8 cellular contexts compared by ENCODE assay signal in genomic region chr18:35267809-35268208, GRCh38. TPM values are rescaled to one million over a fixed set of nuclear protein-coding genes. Genes with fewer than 3 reads are reported as not detected.
DNase-seq lines count a peak whose midpoint lies in the region; ATAC-seq, FAIRE-seq and TF ChIP-seq lines count a peak whose summit lies in the region.

No MANE protein-coding gene starts in this region.

- H3K27me3 ChIP-seq in A673 (replicated peaks; ENCODE audit: insufficient read depth, low read depth, low read length, poor library complexity) (no peaks in the 10 kb centered on the region), colonic mucosa (no peaks in the 10 kb centered on the region), WERI-Rb-1 (ENCODE audit: insufficient read depth, low read depth, severe bottlenecking) (no peaks in the 10 kb centered on the region)
- H3K27me3 ChIP-seq in naive thymus-derived CD4-positive, alpha-beta T cell (ENCODE audit: control insufficient read depth in 2 of 2, insufficient read depth in 2 of 2, low read length in 2 of 2) = no peaks in the 10 kb centered on the region

- H3K4me3 ChIP-seq in A673 (ENCODE audit: low read depth, low read length, poor library complexity, severe bottlenecking) = peak overlapping the region; percentile 56
- peak overlapping the region; percentile 56 for H3K4me3 ChIP-seq in colonic mucosa
- peak overlapping the region; percentile 78 for H3K4me3 ChIP-seq in naive thymus-derived CD4-positive, alpha-beta T cell (ENCODE audit: low read length)
- H3K4me3 ChIP-seq in WERI-Rb-1 (ENCODE audit: low read depth, low read length) = no peak overlapping the region
- H3K4me3 ChIP-seq in foreskin fibroblast (ENCODE audit: low read depth in 1 of 2, low read length in 2 of 2) = peak overlapping the region in 1 of 2 donors; percentile 44

- H3K4me3 Mint-ChIP-seq in naive thymus-derived CD4-positive, alpha-beta T cell = peak overlapping the region; percentile 85 to 99 (median 97)

- TF ChIP-seq CTCF in A673 (conservative IDR thresholded peaks at IDR 0.05; ENCODE audit: low read depth, low read length) (no peak), colonic mucosa (IDR thresholded peaks at IDR 0.05) (no peak), WERI-Rb-1 (IDR thresholded peaks at IDR 0.05; ENCODE audit: low read depth, low read length) (no peak), foreskin fibroblast (IDR thresholded peaks at IDR 0.05; ENCODE audit: low read depth, low read length) (no peak)

- no TSS peak for BruUV-seq in A673 (replicated peaks; lab: Mats Ljungman, UMichigan)

- H3K27me3 Mint-ChIP-seq in naive thymus-derived CD4-positive, alpha-beta T cell = no peaks in the 10 kb centered on the region

- CTCF ChIA-PET in A673 (lab: Charles Lee) = no interaction called here
- CTCF ChIA-PET in naive thymus-derived CD4-positive, alpha-beta T cell (lab: Charles Lee) = interaction anchor here (0.6 to 0.8 kb wide), 2 partner anchors 15 to 36 kb away, joined by 3 to 5 read pairs; no protein-coding TSS in a partner anchor

- POLR2A ChIA-PET in A673 (lab: Charles Lee; ENCODE audit: low non-redundant PET) = no interaction called here
- POLR2A ChIA-PET in naive thymus-derived CD4-positive, alpha-beta T cell (lab: Charles Lee) = interaction anchor here (0.9 to 4.6 kb wide), 7 partner anchors 17 to 76 kb away, joined by 3 to 32 read pairs (median 11); partner anchors contain the start of genes ZNF24, ZNF397 and ZSCAN30

- H3K36me3 ChIP-seq in A673 (ENCODE audit: insufficient read depth, low read length, poor library complexity, severe bottlenecking) = peaks cover 2% of the 10 kb centered on the region
- H3K36me3 ChIP-seq in colonic mucosa = no peaks in the 10 kb centered on the region
- no peaks in the 10 kb centered on the region for H3K36me3 ChIP-seq in naive thymus-derived CD4-positive, alpha-beta T cell (ENCODE audit: control insufficient read depth in 2 of 3, insufficient read depth in 3 of 3, low read length in 3 of 3)
- no peaks in the 10 kb centered on the region for H3K36me3 ChIP-seq in WERI-Rb-1

- ATAC-seq in naive thymus-derived CD4-positive, alpha-beta T cell = peak; percentile 2
- no peak for ATAC-seq in HG02870 (IDR thresholded peaks at IDR 0.05; ENCODE audit: unreplicated experiment)

- H3K9ac ChIP-seq in colonic mucosa (ENCODE audit: low read depth in 2 of 2, low read length in 2 of 2) = no peak overlapping the region

- H3K4me1 Mint-ChIP-seq in naive thymus-derived CD4-positive, alpha-beta T cell = peaks cover 13 to 35% (median 26%) of the 10 kb centered on the region in 7 donors

- H3K4me1 ChIP-seq in A673 (ENCODE audit: insufficient read depth, low read length, poor library complexity, severe bottlenecking) (no peaks in the 10 kb centered on the region), colonic mucosa (no peaks in the 10 kb centered on the region)
- peaks cover 0 to 7% of the 10 kb centered on the region in 2 donors for H3K4me1 ChIP-seq in naive thymus-derived CD4-positive, alpha-beta T cell (ENCODE audit: control insufficient read depth in 2 of 2, insufficient read depth in 2 of 2, low read length in 2 of 2)

- H3K27ac Mint-ChIP-seq in naive thymus-derived CD4-positive, alpha-beta T cell = peak overlapping the region; percentile 21 to 98 (median 97)

- H3K9me3 ChIP-seq in A673 (ENCODE audit: low read depth, low read length, poor library complexity, severe bottlenecking) = peaks cover 4% of the 10 kb centered on the region
- H3K9me3 ChIP-seq in colonic mucosa = no peaks in the 10 kb centered on the region
- no peaks in the 10 kb centered on the region for H3K9me3 ChIP-seq in naive thymus-derived CD4-positive, alpha-beta T cell (ENCODE audit: control insufficient read depth in 2 of 3, low read length in 3 of 3)
- H3K9me3 ChIP-seq in WERI-Rb-1 (ENCODE audit: severe bottlenecking) = no peaks in the 10 kb centered on the region

- intact Hi-C loops in A673 (cut with micrococcal nuclease; ENCODE audit: unreplicated experiment) = no loop called here
- intact Hi-C loops in colonic mucosa (cut with DNase I) = no loop called here
- intact Hi-C loops in naive thymus-derived CD4-positive, alpha-beta T cell (cut with micrococcal nuclease) = loop anchor here (1.0 to 10.0 kb wide), 7 partner anchors 22 to 797 kb away; partner anchors contain the start of genes ZSCAN30 (in 2 of the 2), INO80C (in 1 of the 2), RMP24 (in 1 of the 2) and RPRD1A (in 1 of the 2)

- H3K9me3 Mint-ChIP-seq in naive thymus-derived CD4-positive, alpha-beta T cell = peaks cover 0 to 23% (median 3%) of the 10 kb centered on the region in 11 donors

- no peak for FAIRE-seq in GM19239 (lab: Jason Lieb, UNC)

- peaks cover 0 to 50% (median 4%) of the 10 kb centered on the region in 5 donors for H3K36me3 Mint-ChIP-seq in naive thymus-derived CD4-positive, alpha-beta T cell

- DNase-seq in A673 (ENCODE audit: low spot score) (no peak), NCI-H1417 treated with DMSO at 0.1 percent for 48 hours (lab: John Stamatoyannopoulos, UW) (peak; percentile 73), colonic mucosa (peak; percentile 40), WERI-Rb-1 (no peak), GM19239 (ENCODE audit: insufficient read length, low spot score) (no peak), foreskin fibroblast (no peak)
- peak in 4 of 9 donors; percentile 6 to 11 (median 8) for DNase-seq in naive thymus-derived CD4-positive, alpha-beta T cell

- H3K27ac ChIP-seq in A673 (ENCODE audit: low read depth, low read length, poor library complexity, severe bottlenecking) (no peak overlapping the region), colonic mucosa (peak overlapping the region; percentile 37), WERI-Rb-1 (no peak overlapping the region)
- H3K27ac ChIP-seq in naive thymus-derived CD4-positive, alpha-beta T cell (ENCODE audit: low read depth, low read length) = peak overlapping the region; percentile 74

RNA-seq across cellular contexts. Expression of gene ZSCAN30, which starts 22.2 kb away (rescaled TPM):
- total RNA-seq in A673 (2021) (17.0 and 18.1 TPM in 2 replicates), colonic mucosa (1 to 10 TPM; 7.8 to 9.4 TPM)
- 10 to 100 TPM; 14.0 to 23.2 (median 20.8) TPM for total RNA-seq in naive thymus-derived CD4-positive, alpha-beta T cell
- polyA plus RNA-seq in naive thymus-derived CD4-positive, alpha-beta T cell = 1 to 10 TPM; 5.5 to 7.2 TPM

RNA-seq across cellular contexts. Expression of gene ZNF397, which starts 27.0 kb away (rescaled TPM):
- 34.5 and 34.7 TPM in 2 replicates for total RNA-seq in A673 (2021)
- 10 to 100 TPM; 22.7 to 25.2 TPM for total RNA-seq in colonic mucosa
- total RNA-seq in naive thymus-derived CD4-positive, alpha-beta T cell = 10 to 100 TPM; 12.1 to 59.1 (median 27.6) TPM
- 10 to 100 TPM in 1 of 2 donors, 1 to 10 TPM in 1; 9.0 to 14.0 TPM for polyA plus RNA-seq in naive thymus-derived CD4-positive, alpha-beta T cell

Comparison
In these comparisons a context has a peak if more than half of its experiments do, and no peak if none do; other contexts are left out.
1. DNase-seq: peak in NCI-H1417 treated with DMSO at 0.1 percent for 48 hours (single experiment) and colonic mucosa (single experiment); none in A673 (single experiment), WERI-Rb-1 (single experiment), GM19239 (single experiment) and foreskin fibroblast (0 of 2).
2. H3K27ac ChIP-seq: peak in colonic mucosa (single experiment) and naive thymus-derived CD4-positive, alpha-beta T cell (single experiment); none in A673 (single experiment) and WERI-Rb-1 (single experiment).
3. intact Hi-C loops: an anchor here in naive thymus-derived CD4-positive, alpha-beta T cell (1.0 to 10.0 kb wide); none called in A673 and colonic mucosa.